16 cellular contexts compared by ENCODE assay signal in the genomic region with DNA sequence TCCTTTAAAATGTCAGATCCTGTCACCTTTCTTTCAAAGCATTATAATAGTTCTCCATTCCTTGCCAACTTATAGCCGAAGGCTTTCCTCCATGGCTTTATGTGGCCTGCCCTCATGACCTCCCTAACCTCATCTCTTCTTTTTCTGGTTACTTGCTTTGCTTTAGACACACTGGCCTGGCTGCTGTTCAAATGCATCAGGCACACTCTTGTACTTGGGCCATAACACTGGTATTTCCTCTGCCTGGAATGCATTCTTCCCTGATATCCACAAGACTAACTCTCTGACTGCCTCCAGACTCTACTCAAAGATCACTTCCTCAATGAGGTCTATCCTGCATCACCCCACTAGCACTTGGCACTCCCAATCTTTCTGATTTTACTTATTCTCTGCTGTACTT.
DNase-seq lines count a peak whose midpoint lies in the region; ATAC-seq and TF ChIP-seq lines count a peak whose summit lies in the region.
"Had no signal": no experiment of that assay in that cellular context is flagged by ENCODE, and none has a peak within 500 bp of the region (broad histone marks: within the 10 kb centered on the region; RNA-seq: fewer than 3 reads in every experiment).

No MANE protein-coding gene starts in this region.

- H3K9me3 ChIP-seq in PC-3 (ENCODE audit: low read length) (no peaks in the 10 kb centered on the region), colonic mucosa (no peaks in the 10 kb centered on the region)
- H3K9me3 ChIP-seq: BLaER1 treated with 17β-estradiol and CSF1 and Interleukin-3, amounts not matched to agents 10 nM and 100 nM; tibial artery had no signal

- no peaks in the 10 kb centered on the region for H3K79me2 ChIP-seq in PC-3 (ENCODE audit: low read length)

- no peaks in the 10 kb centered on the region for H3K27me3 ChIP-seq in PC-3 (ENCODE audit: low read length)
- no peaks in the 10 kb centered on the region for H3K27me3 ChIP-seq in colonic mucosa
- H3K27me3 ChIP-seq: BLaER1 treated with 17β-estradiol and CSF1 and Interleukin-3, amounts not matched to agents 10 nM and 100 nM; tibial artery had no signal

- no peak for TF ChIP-seq CTCF in PC-3 (conservative IDR thresholded peaks at IDR 0.05; ENCODE audit: low read depth, low read length)
- TF ChIP-seq CTCF in choroid plexus epithelial cell (conservative IDR thresholded peaks at IDR 0.05; ENCODE audit: low read depth, low read length): no peak
- TF ChIP-seq CTCF in colonic mucosa (IDR thresholded peaks at IDR 0.05): no peak

- H3F3A ChIP-seq in PC-3 (ENCODE audit: low read length, unreplicated experiment): no peaks in the 10 kb centered on the region

- H3K4me3 ChIP-seq in PC-3 (ENCODE audit: low read length): no peak overlapping the region
- H3K4me3 ChIP-seq in choroid plexus epithelial cell (ENCODE audit: low read depth, low read length): no peak overlapping the region
- H3K4me3 ChIP-seq in colonic mucosa: no peak overlapping the region
- H3K4me3 ChIP-seq: BLaER1 treated with 17β-estradiol and CSF1 and Interleukin-3, amounts not matched to agents 10 nM and 100 nM; GM12878; tibial artery had no signal

- no peak overlapping the region for H3K27ac ChIP-seq in PC-3 (ENCODE audit: low read length)
- H3K27ac ChIP-seq in colonic mucosa: no peak overlapping the region
- H3K27ac ChIP-seq: BLaER1 treated with 17β-estradiol and CSF1 and Interleukin-3, amounts not matched to agents 10 nM and 100 nM; tibial artery had no signal

- intact Hi-C loops in PC-3 (cut with micrococcal nuclease) (no loop called here), colonic mucosa (cut with DNase I) (no loop called here)

- CTCF ChIA-PET in PC-3 (lab: Charles Lee): no interaction called here

- ATAC-seq in PC-3 (peak; percentile 70), HG03108 (IDR thresholded peaks at IDR 0.05; ENCODE audit: unreplicated experiment) (no peak), GM18517 (IDR thresholded peaks at IDR 0.05; ENCODE audit: unreplicated experiment) (no peak)
- ATAC-seq: GM12878, T-cell had no signal

- H3K4me1 ChIP-seq in PC-3 (ENCODE audit: insufficient read depth, low read length) (peaks cover 32% of the 10 kb centered on the region), colonic mucosa (no peaks in the 10 kb centered on the region)

- DNase-seq in COLO829 (ENCODE audit: low spot score) (peak; percentile 35), PC-3 (peak; percentile 55), choroid plexus epithelial cell (ENCODE audit: low read depth) (peak; percentile 95), myocyte (ENCODE audit: low read depth) (peak; percentile 75), KG1 (lab: John Stamatoyannopoulos, UW) (no peak), colonic mucosa (no peak)
- DNase-seq: activated T-cell treated with anti-CD3 and anti-CD28 coated beads, Interleukin-2, amount 50 U/mL, for 24 hours; DMS79; NCI-H1105 treated with DMSO at 0.1 percent for 48 hours; NCI-H446; T-cell; tibial artery had no signal

- POLR2A ChIA-PET in PC-3 (lab: Charles Lee; ENCODE audit: unreplicated experiment): no interaction called here

- H3K9ac ChIP-seq in PC-3 (ENCODE audit: low read length): no peak overlapping the region
- H3K9ac ChIP-seq in colonic mucosa (ENCODE audit: low read depth in 2 of 2, low read length in 2 of 2): no peak overlapping the region
- H3K9ac ChIP-seq: BLaER1 treated with 17β-estradiol and CSF1 and Interleukin-3, amounts not matched to agents 10 nM and 100 nM had no signal

- no peaks in the 10 kb centered on the region for H3K9me2 ChIP-seq in PC-3 (replicated peaks; ENCODE audit: low read length)

- no peak overlapping the region for H2AFZ ChIP-seq in PC-3 (ENCODE audit: low read length)

- H3K36me3 ChIP-seq in PC-3 (ENCODE audit: low read depth, low read length): no peaks in the 10 kb centered on the region
- H3K36me3 ChIP-seq in colonic mucosa: no peaks in the 10 kb centered on the region
- H3K36me3 ChIP-seq: BLaER1 treated with 17β-estradiol and CSF1 and Interleukin-3, amounts not matched to agents 10 nM and 100 nM; tibial artery had no signal

- H4K20me1 ChIP-seq in PC-3 (ENCODE audit: low read length): no peaks in the 10 kb centered on the region
- H4K20me1 ChIP-seq: BLaER1 treated with 17β-estradiol and CSF1 and Interleukin-3, amounts not matched to agents 10 nM and 100 nM had no signal

- no peak overlapping the region for H3K4me2 ChIP-seq in PC-3 (ENCODE audit: low read length)
- H3K4me2 ChIP-seq: BLaER1 treated with 17β-estradiol and CSF1 and Interleukin-3, amounts not matched to agents 10 nM and 100 nM had no signal

- no TSS peak for BruUV-seq in PC-3 (replicated peaks; lab: Mats Ljungman, UMichigan)

Comparison
In these comparisons a context has a peak if more than half of its experiments do, and no peak if none do; other contexts are left out.
1. DNase-seq: peak in COLO829 (single experiment), PC-3 (single experiment), choroid plexus epithelial cell (single experiment) and myocyte (single experiment); none in KG1 (single experiment) and colonic mucosa (single experiment).